ENCODE assay signal across 17 cellular contexts in genomic region chr3:71228156-71228885, GRCh38.
DNase-seq lines count a peak whose midpoint lies in the region; ATAC-seq and TF ChIP-seq lines count a peak whose summit lies in the region.
"Had no signal": no experiment of that assay in that cellular context is flagged by ENCODE, and none has a peak within 500 bp of the region (broad histone marks: within the 10 kb centered on the region; RNA-seq: fewer than 3 reads in every experiment).

No MANE protein-coding gene starts in this region.

- peaks cover 49% of the 10 kb centered on the region for H3K4me1 Mint-ChIP-seq in T-helper 2 cell treated with Interferon-gamma antibody and Interleukin-4, amounts not matched to agents 5 μg/mL and 100 μg/mL, for 36 hours (ENCODE audit: low read depth)
- peaks cover 68% of the 10 kb centered on the region for H3K4me1 Mint-ChIP-seq in activated T-helper 2 cell treated with anti-CD3 and anti-CD28 coated beads, Interferon-gamma antibody, Interleukin-2, Interleukin-4, amounts not matched to agents 10 μg/mL and 5 μg/mL and 100 μg/mL, durations not matched to agents 14 hours and 24 hours and 36 hours (ENCODE audit: low read depth)

- H2AFZ ChIP-seq in neural cell (ENCODE audit: low read depth, low read length) = no peak overlapping the region

- no peak for TF ChIP-seq RAD21 in neural cell (conservative IDR thresholded peaks at IDR 0.05)

- H3K36me3 ChIP-seq in neural cell (ENCODE audit: insufficient read depth, low read length) = no peaks in the 10 kb centered on the region
- H3K36me3 ChIP-seq in right atrium auricular region = no peaks in the 10 kb centered on the region

- no peaks in the 10 kb centered on the region for H3K9me3 ChIP-seq in neural cell (ENCODE audit: low read length)
- no peaks in the 10 kb centered on the region for H3K9me3 ChIP-seq in right atrium auricular region
- H3K9me3 ChIP-seq: testis had no signal

- intact Hi-C loops in activated T-helper 2 cell treated with anti-CD3 and anti-CD28 coated beads, Interferon-gamma antibody, Interleukin-2, Interleukin-4, amounts not matched to agents 10 μg/mL and 5 μg/mL and 100 μg/mL, durations not matched to agents 14 hours and 24 hours and 36 hours (cut with micrococcal nuclease) = loop anchor here (5.0 kb wide), 2 partner anchors 214 to 259 kb away; no protein-coding TSS in a partner anchor

- H4K20me1 ChIP-seq in neural cell (ENCODE audit: insufficient read depth) = no peaks in the 10 kb centered on the region

- peak overlapping the region; percentile 30 for H3K4me3 ChIP-seq in neural cell (ENCODE audit: low read length)
- no peak overlapping the region for H3K4me3 ChIP-seq in right atrium auricular region
- H3K4me3 ChIP-seq: coronary artery, testis had no signal

- no peaks in the 10 kb centered on the region for H3K27me3 ChIP-seq in neural cell (ENCODE audit: insufficient read depth, low read depth, low read length)
- no peaks in the 10 kb centered on the region for H3K27me3 ChIP-seq in right atrium auricular region
- H3K27me3 ChIP-seq: testis had no signal

- peak overlapping the region; percentile 28 for H3K4me2 ChIP-seq in neural cell (ENCODE audit: low read length)

- H3F3A ChIP-seq in neural cell (ENCODE audit: insufficient read depth, low read length, poor library complexity, severe bottlenecking) = peaks cover 4% of the 10 kb centered on the region

- peak overlapping the region; percentile 0 for H3K9ac ChIP-seq in neural cell (ENCODE audit: low read length)

- H3K36me3 Mint-ChIP-seq in T-helper 2 cell treated with Interferon-gamma antibody and Interleukin-4, amounts not matched to agents 5 μg/mL and 100 μg/mL, for 36 hours (ENCODE audit: low read depth) = peaks cover 3% of the 10 kb centered on the region
- H3K36me3 Mint-ChIP-seq in activated T-helper 2 cell treated with anti-CD3 and anti-CD28 coated beads, Interferon-gamma antibody, Interleukin-2, Interleukin-4, amounts not matched to agents 10 μg/mL and 5 μg/mL and 100 μg/mL, durations not matched to agents 14 hours and 24 hours and 36 hours (ENCODE audit: low read depth) = peaks cover 19% of the 10 kb centered on the region

- no peak overlapping the region for H3K27ac Mint-ChIP-seq in T-helper 2 cell treated with Interferon-gamma antibody and Interleukin-4, amounts not matched to agents 5 μg/mL and 100 μg/mL, for 36 hours
- H3K27ac Mint-ChIP-seq in activated T-helper 2 cell treated with anti-CD3 and anti-CD28 coated beads, Interferon-gamma antibody, Interleukin-2, Interleukin-4, amounts not matched to agents 10 μg/mL and 5 μg/mL and 100 μg/mL, durations not matched to agents 14 hours and 24 hours and 36 hours = peak overlapping the region; percentile 97

- H3K4me3 Mint-ChIP-seq in T-helper 2 cell treated with Interferon-gamma antibody and Interleukin-4, amounts not matched to agents 5 μg/mL and 100 μg/mL, for 36 hours = peak overlapping the region; percentile 84
- H3K4me3 Mint-ChIP-seq in activated T-helper 2 cell treated with anti-CD3 and anti-CD28 coated beads, Interferon-gamma antibody, Interleukin-2, Interleukin-4, amounts not matched to agents 10 μg/mL and 5 μg/mL and 100 μg/mL, durations not matched to agents 14 hours and 24 hours and 36 hours (ENCODE audit: low read depth) = no peak overlapping the region
- H3K4me3 Mint-ChIP-seq: CD14-positive monocyte, nephron had no signal

- DNase-seq in T-helper 2 cell treated with Interferon-gamma antibody and Interleukin-4, amounts not matched to agents 5 μg/mL and 100 μg/mL, for 36 hours (ENCODE audit: low spot score) = no peak
- DNase-seq in T-helper 2 cell (no peak), NCI-H1417 treated with DMSO at 0.1 percent for 48 hours (lab: John Stamatoyannopoulos, UW) (peak; percentile 61), right atrium auricular region (ENCODE audit: low spot score) (no peak), HT-29 (ENCODE audit: low spot score) (no peak)
- no peak for DNase-seq in activated T-helper 2 cell treated with anti-CD3 and anti-CD28 coated beads, Interferon-gamma antibody, Interleukin-2, Interleukin-4, amounts not matched to agents 10 μg/mL and 5 μg/mL and 100 μg/mL, durations not matched to agents 14 hours and 24 hours and 36 hours (ENCODE audit: low spot score)
- DNase-seq: activated CD4-positive, CD25-positive, alpha-beta regulatory T cell treated with anti-CD3 and anti-CD28 coated beads, Interleukin-2, amount 50 U/mL, for 72 hours; Karpas-422; NCI-H2029 treated with DMSO at 0.1 percent for 48 hours; retina; T-cell; testis had no signal

- no peaks in the 10 kb centered on the region for H3K9me3 Mint-ChIP-seq in T-helper 2 cell treated with Interferon-gamma antibody and Interleukin-4, amounts not matched to agents 5 μg/mL and 100 μg/mL, for 36 hours
- H3K9me3 Mint-ChIP-seq in activated T-helper 2 cell treated with anti-CD3 and anti-CD28 coated beads, Interferon-gamma antibody, Interleukin-2, Interleukin-4, amounts not matched to agents 10 μg/mL and 5 μg/mL and 100 μg/mL, durations not matched to agents 14 hours and 24 hours and 36 hours = no peaks in the 10 kb centered on the region
- H3K9me3 Mint-ChIP-seq: CD14-positive monocyte, T-cell had no signal

- no peaks in the 10 kb centered on the region for H3K9me2 ChIP-seq in neural cell (ENCODE audit: insufficient read depth, low read length)

- ATAC-seq in GM19395 (IDR thresholded peaks at IDR 0.05; ENCODE audit: unreplicated experiment) = no peak

- no peaks in the 10 kb centered on the region for H3K79me2 ChIP-seq in neural cell (replicated peaks; ENCODE audit: insufficient read depth, low read length)

- peaks cover 6% of the 10 kb centered on the region for H3K27me3 Mint-ChIP-seq in T-helper 2 cell treated with Interferon-gamma antibody and Interleukin-4, amounts not matched to agents 5 μg/mL and 100 μg/mL, for 36 hours (ENCODE audit: low read depth)
- H3K27me3 Mint-ChIP-seq in activated T-helper 2 cell treated with anti-CD3 and anti-CD28 coated beads, Interferon-gamma antibody, Interleukin-2, Interleukin-4, amounts not matched to agents 10 μg/mL and 5 μg/mL and 100 μg/mL, durations not matched to agents 14 hours and 24 hours and 36 hours (ENCODE audit: low read depth) = peaks cover 1% of the 10 kb centered on the region
- H3K27me3 Mint-ChIP-seq: T-cell had no signal

- peak overlapping the region; percentile 71 for H3K27ac ChIP-seq in neural cell (ENCODE audit: low read length)
- no peak overlapping the region for H3K27ac ChIP-seq in right atrium auricular region
- H3K27ac ChIP-seq: coronary artery, testis had no signal

- TF ChIP-seq EP300 in neural cell (conservative IDR thresholded peaks at IDR 0.05; ENCODE audit: poor library complexity, severe bottlenecking) = peak; percentile 31

- H3K4me1 ChIP-seq in right atrium auricular region = peaks cover 0 to 24% of the 10 kb centered on the region in 2 donors
- H3K4me1 ChIP-seq: testis had no signal

- TF ChIP-seq CTCF in neural cell (IDR thresholded peaks at IDR 0.05; ENCODE audit: poor library complexity, severe bottlenecking) = no peak
- no peak for TF ChIP-seq CTCF in right atrium auricular region (IDR thresholded peaks at IDR 0.05)

TF ChIP-seq in neural cell, 6 proteins besides CTCF, POLR2A, EP300 and RAD21:
- peak; percentile 28 for TF ChIP-seq REST (IDR thresholded peaks at IDR 0.05; ENCODE audit: borderline replicate concordance)
- TF ChIP-seq POLR2AphosphoS5 (IDR thresholded peaks at IDR 0.05) = peak; percentile 26
- no peak for TF ChIP-seq TAF1 (IDR thresholded peaks at IDR 0.05; ENCODE audit: low read depth)
- no peak for TF ChIP-seq SMC3 (conservative IDR thresholded peaks at IDR 0.05; ENCODE audit: poor library complexity)
- TF ChIP-seq EZH2 (IDR thresholded peaks at IDR 0.05; ENCODE audit: borderline replicate concordance, insufficient read depth, low read length, poor library complexity, severe bottlenecking) = no peak
